ENCODE assay signal across 22 cellular contexts in the genomic region with DNA sequence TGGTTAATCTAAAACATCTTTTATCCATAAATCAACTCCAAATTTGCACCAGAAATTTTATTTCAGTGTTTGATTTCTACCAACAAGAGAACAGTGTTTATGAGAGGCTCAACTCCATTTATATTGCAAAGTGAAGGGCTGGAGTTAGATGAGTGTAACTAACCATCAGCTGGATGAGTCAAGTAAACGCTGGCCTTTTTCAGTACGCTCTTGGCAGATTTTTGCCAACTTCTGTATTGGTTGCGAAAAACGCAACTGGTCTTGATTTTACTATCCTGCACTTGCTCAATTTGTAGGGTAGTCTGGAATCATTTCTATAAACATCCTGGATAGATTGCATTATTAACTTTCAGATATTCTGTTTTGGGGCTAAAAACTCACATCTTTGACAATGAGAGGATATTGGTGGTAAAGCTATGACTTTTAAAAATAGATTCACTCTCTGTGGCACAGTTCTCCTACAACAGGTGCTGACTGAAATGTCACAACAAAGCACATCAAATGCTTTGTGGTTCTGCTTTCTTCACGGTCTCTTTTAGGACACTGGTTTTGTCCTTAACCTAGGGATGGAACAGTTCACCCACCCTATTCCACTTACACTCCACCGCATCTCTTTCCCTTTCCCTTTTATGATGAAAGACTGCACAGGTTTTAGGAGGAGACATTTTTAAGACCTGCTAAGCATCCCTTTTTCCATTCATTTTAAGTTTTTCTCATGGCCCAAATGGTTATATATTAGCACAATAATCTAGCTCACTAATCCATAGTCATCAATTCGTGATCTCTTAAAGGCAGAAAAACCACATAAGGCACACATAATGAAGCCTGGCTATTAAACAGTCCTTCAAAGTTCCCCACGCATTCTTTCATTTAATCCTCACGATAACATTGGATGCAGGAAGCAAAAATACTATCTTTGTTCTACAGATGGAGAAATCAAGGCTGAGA. TPM values are rescaled to one million over a fixed set of nuclear protein-coding genes. Genes with fewer than 3 reads are reported as not detected.
DNase-seq lines count a peak whose midpoint lies in the region; ATAC-seq, FAIRE-seq and TF ChIP-seq lines count a peak whose summit lies in the region.
"Had no signal": no experiment of that assay in that cellular context is flagged by ENCODE, and none has a peak within 500 bp of the region (broad histone marks: within the 10 kb centered on the region; RNA-seq: fewer than 3 reads in every experiment).

No MANE protein-coding gene starts in this region.

- H3K27ac Mint-ChIP-seq in activated CD4-positive, alpha-beta T cell treated with anti-CD3 and anti-CD28 coated beads, Interleukin-2, amount 10 ng/mL, durations not matched to agents 24 days and 14 days: no peak overlapping the region
- H3K27ac Mint-ChIP-seq: immature natural killer cell had no signal

- no peaks in the 10 kb centered on the region for H3K27me3 ChIP-seq in fibroblast of lung (ENCODE audit: control insufficient read depth, insufficient read depth, low read length)
- H3K27me3 ChIP-seq in osteoblast (ENCODE audit: insufficient read depth, low read length): no peaks in the 10 kb centered on the region
- H3K27me3 ChIP-seq: adrenal gland, heart right ventricle, Peyer's patch had no signal

- peaks cover 1% of the 10 kb centered on the region for H3K4me1 Mint-ChIP-seq in activated CD4-positive, alpha-beta T cell treated with anti-CD3 and anti-CD28 coated beads, Interleukin-2, amount 10 ng/mL, durations not matched to agents 24 days and 14 days
- H3K4me1 Mint-ChIP-seq: immature natural killer cell had no signal

- no peaks in the 10 kb centered on the region for H3K27me3 Mint-ChIP-seq in activated CD4-positive, alpha-beta T cell treated with anti-CD3 and anti-CD28 coated beads, Interleukin-2, amount 10 ng/mL, durations not matched to agents 24 days and 14 days

- H3K4me3 Mint-ChIP-seq in activated CD4-positive, alpha-beta T cell treated with anti-CD3 and anti-CD28 coated beads, Interleukin-2, amount 10 ng/mL, durations not matched to agents 24 days and 14 days: no peak overlapping the region
- H3K4me3 Mint-ChIP-seq: immature natural killer cell had no signal

- H3K36me3 ChIP-seq in fibroblast of lung (ENCODE audit: control insufficient read depth, insufficient read depth, low read length) (no peaks in the 10 kb centered on the region), osteoblast (ENCODE audit: insufficient read depth, low read length) (peaks cover 4% of the 10 kb centered on the region)
- H3K36me3 ChIP-seq: adrenal gland, heart right ventricle, Peyer's patch had no signal

- no peak overlapping the region for H3K9ac ChIP-seq in fibroblast of lung (ENCODE audit: insufficient read depth, low read length)

- no peak for ATAC-seq in GM19452 (IDR thresholded peaks at IDR 0.05; ENCODE audit: unreplicated experiment)
- ATAC-seq: heart right ventricle had no signal

- DNase-seq in D721Med (ENCODE audit: insufficient read length, low spot score): no peak
- peak; percentile 31 for DNase-seq in M059J (ENCODE audit: low read depth)
- DNase-seq in fibroblast of lung (ENCODE audit: low read depth in 2 of 2): peak; percentile 45 to 85
- no peak for DNase-seq in osteoblast (ENCODE audit: insufficient read length, low spot score, missing footprints)
- no peak for DNase-seq in activated CD4-positive, alpha-beta T cell treated with anti-CD3 and anti-CD28 coated beads, Interleukin-2, amount 10 ng/mL, durations not matched to agents 24 days and 14 days
- DNase-seq in stimulated activated CD4-positive, alpha-beta T cell treated with anti-CD3 and anti-CD28 coated beads, Interleukin-15, amount 100 ng/mL, for 24 hours: no peak
- DNase-seq in NCI-H1105 treated with DMSO at 0.1 percent for 48 hours (lab: John Stamatoyannopoulos, UW): no peak
- DNase-seq: dermis blood vessel endothelial cell; DND-41; heart right ventricle; immature natural killer cell; NCI-H82; nucleus accumbens; Peyer's patch; stimulated activated naive CD4-positive, alpha-beta T cell; T1000 had no signal

- H2AFZ ChIP-seq in fibroblast of lung (ENCODE audit: low read length) (no peak overlapping the region), osteoblast (ENCODE audit: low read length) (no peak overlapping the region)

- H4K20me1 ChIP-seq in fibroblast of lung (ENCODE audit: control insufficient read depth, extremely low read depth, insufficient read depth, low read length) (no peaks in the 10 kb centered on the region), osteoblast (ENCODE audit: insufficient read depth, low read length) (peaks cover 31% of the 10 kb centered on the region)

- intact Hi-C loops in activated CD4-positive, alpha-beta T cell treated with anti-CD3 and anti-CD28 coated beads, Interleukin-2, amount 10 ng/mL, durations not matched to agents 24 days and 14 days (cut with micrococcal nuclease): no loop called here

- H3K4me2 ChIP-seq in fibroblast of lung (ENCODE audit: extremely low read depth, insufficient read depth, low read length) (no peak overlapping the region), osteoblast (ENCODE audit: insufficient read depth, low read length) (no peak overlapping the region)

- no peaks in the 10 kb centered on the region for H3K36me3 Mint-ChIP-seq in activated CD4-positive, alpha-beta T cell treated with anti-CD3 and anti-CD28 coated beads, Interleukin-2, amount 10 ng/mL, durations not matched to agents 24 days and 14 days (ENCODE audit: low read depth)
- H3K36me3 Mint-ChIP-seq: immature natural killer cell had no signal

- H3K4me1 ChIP-seq in fibroblast of lung (ENCODE audit: control insufficient read depth, extremely low read depth, insufficient read depth, low read length) (peaks cover 3% of the 10 kb centered on the region), osteoblast (ENCODE audit: insufficient read depth, low read length) (peaks cover 18% of the 10 kb centered on the region)
- H3K4me1 ChIP-seq: Peyer's patch had no signal

- H3K4me3 ChIP-seq in fibroblast of lung (replicated peaks in 1 of 4; ENCODE audit: control extremely low read depth in 1 of 4, insufficient read depth in 1 of 4, low read depth in 3 of 4, low read length in 4 of 4) (no peak overlapping the region), osteoblast (ENCODE audit: insufficient read depth, low read length) (no peak overlapping the region)
- H3K4me3 ChIP-seq: adrenal gland, heart right ventricle, Peyer's patch had no signal

- no peaks in the 10 kb centered on the region for H3K9me3 Mint-ChIP-seq in activated CD4-positive, alpha-beta T cell treated with anti-CD3 and anti-CD28 coated beads, Interleukin-2, amount 10 ng/mL, durations not matched to agents 24 days and 14 days

- H3K27ac ChIP-seq in fibroblast of lung (ENCODE audit: insufficient read depth, low read length): no peak overlapping the region
- peak overlapping the region; percentile 10 for H3K27ac ChIP-seq in osteoblast (ENCODE audit: low read depth, low read length)
- H3K27ac ChIP-seq: epithelial cell of prostate, heart right ventricle, Peyer's patch had no signal

- H3K9me3 ChIP-seq in fibroblast of lung (ENCODE audit: control insufficient read depth, insufficient read depth, low read depth, low read length) (no peaks in the 10 kb centered on the region), osteoblast (ENCODE audit: low read depth, low read length) (no peaks in the 10 kb centered on the region)
- H3K9me3 ChIP-seq: adrenal gland, heart right ventricle, Peyer's patch had no signal

- peak; percentile 53 for FAIRE-seq in D721Med (lab: Jason Lieb, UNC)
- FAIRE-seq: bronchial epithelial cell, H1, HTR-8/SVneo had no signal

- H3K79me2 ChIP-seq in fibroblast of lung (ENCODE audit: control insufficient read depth, insufficient read depth, low read length) (peaks cover 7% of the 10 kb centered on the region), osteoblast (ENCODE audit: insufficient read depth, low read length) (peaks cover 78% of the 10 kb centered on the region)

- no peak for TF ChIP-seq CTCF in D721Med (IDR thresholded peaks at IDR 0.05; ENCODE audit: insufficient read depth, missing control alignments)
- no peak for TF ChIP-seq CTCF in fibroblast of lung (conservative IDR thresholded peaks at IDR 0.05 in 1 of 2, IDR thresholded peaks at IDR 0.05 in 1 of 2; ENCODE audit: low read depth in 1 of 2, low read length in 2 of 2)
- no peak for TF ChIP-seq CTCF in osteoblast (IDR thresholded peaks at IDR 0.05; ENCODE audit: extremely low read depth, low read depth, low read length)

RNA-seq across cellular contexts. Expression of a gene that starts 12.8 kb away (rescaled TPM):
- total RNA-seq in M059J (2014; rRNA removed; shearing (Covaris generic)): 3.1 and 8.3 TPM in 2 replicates
- total RNA-seq in fibroblast of lung: 45.7 and 64.4 TPM in 2 replicates
- polyA plus RNA-seq in fibroblast of lung: 17.8 and 31.7 TPM in 2 replicates
- polyA plus RNA-seq in fibroblast of lung (2012): 17.5 and 28.2 TPM in 2 replicates
- polyA minus RNA-seq in fibroblast of lung (ENCODE audit: low replicate concordance): 8.9 and 43.0 TPM in 2 replicates
- total RNA-seq in osteoblast: 113 and 145 TPM in 2 replicates
- total RNA-seq in activated CD4-positive, alpha-beta T cell treated with anti-CD3 and anti-CD28 coated beads, Interleukin-2, amount 10 ng/mL, durations not matched to agents 24 days and 14 days: not detected in 2 replicates
- polyA plus RNA-seq: immature natural killer cell had no signal

Comparison
In these comparisons a context has a peak if more than half of its experiments do, and no peak if none do; other contexts are left out.
1. DNase-seq: peak in M059J (single experiment) and fibroblast of lung (2 of 2); none in D721Med (single experiment), osteoblast (single experiment), activated CD4-positive, alpha-beta T cell treated with anti-CD3 and anti-CD28 coated beads, Interleukin-2, amount 10 ng/mL, durations not matched to agents 24 days and 14 days (single experiment), stimulated activated CD4-positive, alpha-beta T cell treated with anti-CD3 and anti-CD28 coated beads, Interleukin-15, amount 100 ng/mL, for 24 hours (single experiment) and NCI-H1105 treated with DMSO at 0.1 percent for 48 hours (single experiment).